ENCODE assay signal across 8 cellular contexts in genomic region chr4:107824367-107825071, GRCh38. TPM values are rescaled to one million over a fixed set of nuclear protein-coding genes. Genes with fewer than 3 reads are reported as not detected.
DNase-seq lines count a peak whose midpoint lies in the region; ATAC-seq and TF ChIP-seq lines count a peak whose summit lies in the region.

TSS of gene SGMS2 (plus strand) at chr4:107824932. CDS start at chr4:107895554, 70,622 bp downstream.

- ATAC-seq in GM21717 (IDR thresholded peaks at IDR 0.05; ENCODE audit: unreplicated experiment) (peak; percentile 65), activated B cell treated with CpG ODN at 0.5 μM for 24 hours (ENCODE audit: low read depth) (peak; percentile 25)

- POLR2A ChIA-PET in activated B cell treated with CpG ODN at 0.5 μM for 24 hours (lab: Charles Lee), result no interaction called here

- intact Hi-C loops in activated B cell treated with CpG ODN at 0.5 μM for 24 hours (cut with micrococcal nuclease), result no loop called here

- CTCF ChIA-PET in activated B cell treated with CpG ODN at 0.5 μM for 24 hours (lab: Charles Lee), result no interaction called here

- no peak for TF ChIP-seq CTCF in activated B cell treated with CpG ODN at 0.5 μM for 24 hours (IDR thresholded peaks at IDR 0.05)

- peak within 1 kb of the TSS; percentile 47 for H3K27ac ChIP-seq in cingulate gyrus (ENCODE audit: low read depth, low read length)

- no peak within 1 kb of the TSS for H3K27ac Mint-ChIP-seq in IgD-negative memory B cell
- H3K27ac Mint-ChIP-seq in activated B cell treated with CpG ODN at 0.5 μM for 24 hours, result no peak within 1 kb of the TSS

- H3K4me1 Mint-ChIP-seq in IgD-negative memory B cell (peaks cover 3 to 7% (median 4%) of the 10 kb centered on the region in 3 donors), activated B cell treated with CpG ODN at 0.5 μM for 24 hours (peaks cover 18% of the 10 kb centered on the region)

- H3K4me3 Mint-ChIP-seq in IgD-negative memory B cell (peak within 1 kb of the TSS in 3 of 4 donors; percentile 69 to 86 (median 75)), activated B cell treated with CpG ODN at 0.5 μM for 24 hours (peak within 1 kb of the TSS; percentile 75)

- H3K9me3 Mint-ChIP-seq in IgD-negative memory B cell, result no peaks in the 10 kb centered on the region
- H3K9me3 Mint-ChIP-seq in activated B cell treated with CpG ODN at 0.5 μM for 24 hours, result no peaks in the 10 kb centered on the region

- peak; percentile 90 for DNase-seq in ELR (ENCODE audit: low read depth)
- no peak for DNase-seq in activated B cell treated with CpG ODN at 0.5 μM for 24 hours
- DNase-seq in kidney tubule cell (ENCODE audit: low spot score), result peak; percentile 97
- DNase-seq in stimulated activated CD4-positive, alpha-beta T cell treated with anti-CD3 and anti-CD28 coated beads, Interleukin-12 subunit alpha, Interleukin-12 subunit beta, amount 100 ng/mL, for 24 hours (ENCODE audit: low read depth in 2 of 2), result peak; percentile 40 to 76
- DNase-seq in NK-92 treated with Interleukin-12 subunit alpha and Interleukin-12 subunit beta, amount 100 ng/mL, for 24 hours (lab: John Stamatoyannopoulos, UW), result no peak

- H3K36me3 Mint-ChIP-seq in IgD-negative memory B cell (no peaks in the 10 kb centered on the region), activated B cell treated with CpG ODN at 0.5 μM for 24 hours (ENCODE audit: low read depth) (no peaks in the 10 kb centered on the region)

- peaks cover 28% of the 10 kb centered on the region for H3K27me3 Mint-ChIP-seq in IgD-negative memory B cell
- peaks cover 35% of the 10 kb centered on the region for H3K27me3 Mint-ChIP-seq in activated B cell treated with CpG ODN at 0.5 μM for 24 hours

RNA-seq across cellular contexts. Expression of gene SGMS2, which starts in this region (rescaled TPM):
- not detected for polyA plus RNA-seq in IgD-negative memory B cell
- total RNA-seq in activated B cell treated with CpG ODN at 0.5 μM for 24 hours, result not detected in 2 replicates

Comparison
In these comparisons a context has a peak if more than half of its experiments do, and no peak if none do; other contexts are left out.
1. Peak in ATAC-seq in activated B cell treated with CpG ODN at 0.5 μM for 24 hours; RNA of the gene not detected or under 1 TPM.
2. DNase-seq: peak in ELR (single experiment), kidney tubule cell (single experiment) and stimulated activated CD4-positive, alpha-beta T cell treated with anti-CD3 and anti-CD28 coated beads, Interleukin-12 subunit alpha, Interleukin-12 subunit beta, amount 100 ng/mL, for 24 hours (2 of 2); none in activated B cell treated with CpG ODN at 0.5 μM for 24 hours (single experiment) and NK-92 treated with Interleukin-12 subunit alpha and Interleukin-12 subunit beta, amount 100 ng/mL, for 24 hours (single experiment).